7 cellular contexts compared by ENCODE assay signal in the genomic region with DNA sequence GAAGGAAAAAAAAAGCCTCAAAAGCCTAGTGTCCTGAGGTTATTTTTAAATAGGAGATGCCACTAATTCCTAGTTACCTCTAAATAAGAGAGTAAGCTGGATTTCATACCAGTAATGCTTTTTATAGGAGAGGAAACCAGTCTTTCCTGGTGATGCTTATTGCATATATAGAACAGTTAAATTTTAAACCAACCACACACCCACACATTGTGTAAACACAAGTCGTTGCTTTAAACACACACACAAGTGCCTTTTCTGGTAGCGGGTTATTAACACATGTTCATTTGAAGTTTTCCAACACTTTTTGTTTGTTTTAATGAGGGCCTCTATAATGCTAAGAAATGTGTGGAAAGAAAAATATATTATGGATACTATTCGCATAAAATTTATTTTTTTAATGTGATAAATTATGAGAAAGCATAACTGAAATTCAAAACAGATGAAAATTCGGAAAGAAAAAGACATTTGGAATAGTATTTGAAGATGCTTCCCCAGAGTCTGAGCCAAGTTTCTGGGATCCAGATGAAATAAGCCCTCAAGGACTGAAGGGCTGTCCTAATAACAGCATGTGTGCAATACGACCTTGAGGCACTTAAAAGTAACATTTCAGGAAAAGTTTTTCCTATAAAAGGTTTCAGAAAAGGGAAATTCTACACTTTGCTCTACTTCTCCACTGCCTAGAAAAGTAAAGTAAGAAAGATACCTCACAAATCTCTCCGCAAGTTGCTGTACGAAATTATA. TPM values are rescaled to one million over a fixed set of nuclear protein-coding genes. Genes with fewer than 3 reads are reported as not detected.
DNase-seq lines count a peak whose midpoint lies in the region; ATAC-seq and TF ChIP-seq lines count a peak whose summit lies in the region.

No MANE protein-coding gene starts in this region.

- H4K20me1 ChIP-seq in H9 (ENCODE audit: control insufficient read depth, insufficient read depth, insufficient read length): no peaks in the 10 kb centered on the region

- H2BK5ac ChIP-seq in H9 (ENCODE audit: insufficient read length, low read length): no peak overlapping the region

- H3K27ac Mint-ChIP-seq in H9: no peak overlapping the region
- peak overlapping the region; percentile 91 for H3K27ac Mint-ChIP-seq in activated CD4-positive, alpha-beta memory T cell treated with anti-CD3 and anti-CD28 coated beads, Interleukin-2, amount 10 ng/mL, durations not matched to agents 7 days and 5 days

- H3K14ac ChIP-seq in H9 (ENCODE audit: insufficient read depth, low read length): no peak overlapping the region

- H3K4me3 Mint-ChIP-seq in H9: peak overlapping the region; percentile 90 to 98
- H3K4me3 Mint-ChIP-seq in activated CD4-positive, alpha-beta memory T cell treated with anti-CD3 and anti-CD28 coated beads, Interleukin-2, amount 10 ng/mL, durations not matched to agents 7 days and 5 days: peak overlapping the region; percentile 87

- intact Hi-C loops in spleen (cut with DNase I; ENCODE audit: low total_unique reads): loop anchor here (5.0 kb wide), 1 partner anchor 131 kb away; no protein-coding TSS in a partner anchor

- TF ChIP-seq CTCF in H9 (conservative IDR thresholded peaks at IDR 0.05) (no peak), spleen (IDR thresholded peaks at IDR 0.05 in 8 of 11, conservative IDR thresholded peaks at IDR 0.05 in 3 of 11) (no peak)

- WGBS in H9 (ENCODE audit: extremely low coverage, insufficient read length, low lambda C conversion rate): no CpG with 5 or more reads among the region's 7 CpGs
- WGBS in spleen, 5 donors: 42 to 58% (median 48%) methylated on average over 7 of the region's 7 CpGs

- ATAC-seq in GM21381 (IDR thresholded peaks at IDR 0.05; ENCODE audit: unreplicated experiment) (no peak), HG02852 (IDR thresholded peaks at IDR 0.05; ENCODE audit: unreplicated experiment) (no peak)

- no peak overlapping the region for H2BK120ac ChIP-seq in H9 (ENCODE audit: low read depth, low read length, poor library complexity, severe bottlenecking)

- DNase-seq in H9 (no peak), spleen (no peak), pons (ENCODE audit: low spot score) (no peak)
- no peak for DNase-seq in activated CD4-positive, alpha-beta memory T cell treated with anti-CD3 and anti-CD28 coated beads, Interleukin-2, amount 10 ng/mL, durations not matched to agents 7 days and 5 days

- peak overlapping the region; percentile 87 for H3K4me2 ChIP-seq in H9 (ENCODE audit: insufficient read depth, insufficient read length, low read length)

- peaks cover 13 to 14% of the 10 kb centered on the region in 2 experiments for H3K4me1 Mint-ChIP-seq in H9
- peaks cover 72% of the 10 kb centered on the region for H3K4me1 Mint-ChIP-seq in activated CD4-positive, alpha-beta memory T cell treated with anti-CD3 and anti-CD28 coated beads, Interleukin-2, amount 10 ng/mL, durations not matched to agents 7 days and 5 days

- no peak overlapping the region for H2BK20ac ChIP-seq in H9 (ENCODE audit: low read depth, low read length, poor library complexity, severe bottlenecking)

- POLR2A ChIA-PET in activated CD4-positive, alpha-beta memory T cell treated with anti-CD3 and anti-CD28 coated beads, Interleukin-2, amount 10 ng/mL, durations not matched to agents 7 days and 5 days (lab: Charles Lee): interaction anchor here (0.6 to 4.9 kb wide), 8 partner anchors 14 to 132 kb away, joined by 3 to 71 read pairs (median 40); no protein-coding TSS in a partner anchor

- H3K56ac ChIP-seq in H9 (ENCODE audit: insufficient read length, low read depth, low read length): no peak overlapping the region

- H3K9ac ChIP-seq in H9 (ENCODE audit: extremely low read depth, insufficient read length, low read length): no peak overlapping the region
- H3K9ac ChIP-seq in iPS-15b (ENCODE audit: low read depth, low read length): no peak overlapping the region

- no peak overlapping the region for H4K5ac ChIP-seq in H9 (ENCODE audit: insufficient read length, low read depth, low read length)

- peaks cover 0 to 2% of the 10 kb centered on the region in 2 experiments; a peak in 2 of 5 replicates for H3K9me3 Mint-ChIP-seq in H9
- no peaks in the 10 kb centered on the region for H3K9me3 Mint-ChIP-seq in activated CD4-positive, alpha-beta memory T cell treated with anti-CD3 and anti-CD28 coated beads, Interleukin-2, amount 10 ng/mL, durations not matched to agents 7 days and 5 days

- H3K27me3 ChIP-seq in H9 (ENCODE audit: insufficient read depth, low read length) (no peaks in the 10 kb centered on the region), iPS-15b (ENCODE audit: control insufficient read depth, insufficient read depth, low read length) (peaks cover 35% of the 10 kb centered on the region), spleen (replicated peaks in 1 of 7) (peaks cover 0 to 5% (median 0%) of the 10 kb centered on the region in 7 donors)

- H3K18ac ChIP-seq in H9 (ENCODE audit: insufficient read length, low read depth, low read length): no peak overlapping the region

- H3K27me3 Mint-ChIP-seq in H9 (ENCODE audit: low read depth): peaks cover 38% of the 10 kb centered on the region
- H3K27me3 Mint-ChIP-seq in activated CD4-positive, alpha-beta memory T cell treated with anti-CD3 and anti-CD28 coated beads, Interleukin-2, amount 10 ng/mL, durations not matched to agents 7 days and 5 days: no peaks in the 10 kb centered on the region

- H3K79me1 ChIP-seq in H9 (ENCODE audit: insufficient read depth, low read depth, low read length, poor library complexity, severe bottlenecking): no peaks in the 10 kb centered on the region

- H3K27ac ChIP-seq in H9 (ENCODE audit: insufficient read length, low read depth, low read length) (no peak overlapping the region), spleen (peak overlapping the region in 7 of 8 donors; percentile 92 to 98 (median 95))

- peaks cover 18% of the 10 kb centered on the region for H3K23me2 ChIP-seq in H9 (ENCODE audit: insufficient read length, low read depth, low read length, poor library complexity, severe bottlenecking)

- H4K91ac ChIP-seq in H9 (ENCODE audit: insufficient read length, low read depth, low read length): no peak overlapping the region

- H3T11ph ChIP-seq in H9 (ENCODE audit: low read length): no peak overlapping the region

- H3K36me3 ChIP-seq in iPS-15b (ENCODE audit: control insufficient read depth, insufficient read depth, low read length): no peaks in the 10 kb centered on the region
- peaks cover 0 to 34% (median 12%) of the 10 kb centered on the region in 6 donors for H3K36me3 ChIP-seq in spleen

- H3K4me1 ChIP-seq in H9 (ENCODE audit: insufficient read depth, low read length) (no peaks in the 10 kb centered on the region; the same call in 1 of the 2 replicates), iPS-15b (ENCODE audit: control insufficient read depth, insufficient read depth, low read length) (peaks cover 4% of the 10 kb centered on the region), spleen (peaks cover 18 to 75% (median 37%) of the 10 kb centered on the region in 6 donors)

- no peak overlapping the region for H2BK12ac ChIP-seq in H9 (ENCODE audit: insufficient read length, low read depth, low read length)

- H2AK5ac ChIP-seq in H9 (ENCODE audit: insufficient read length, low read length): no peak overlapping the region

- H3K9me3 ChIP-seq in H9 (ENCODE audit: control insufficient read depth, low read depth, low read length) (no peaks in the 10 kb centered on the region), iPS-15b (ENCODE audit: control insufficient read depth, insufficient read depth, low read length) (no peaks in the 10 kb centered on the region), spleen (no peaks in the 10 kb centered on the region)

- no peak overlapping the region for H4K8ac ChIP-seq in H9 (replicated peaks; ENCODE audit: insufficient read length, low read depth, low read length)

- H3K36me3 Mint-ChIP-seq in H9 (ENCODE audit: insufficient read depth in 1 of 3, low read depth in 3 of 3): peaks cover 0 to 4% (median 0%) of the 10 kb centered on the region in 3 experiments; a peak in 1 of 7 replicates
- H3K36me3 Mint-ChIP-seq in activated CD4-positive, alpha-beta memory T cell treated with anti-CD3 and anti-CD28 coated beads, Interleukin-2, amount 10 ng/mL, durations not matched to agents 7 days and 5 days (ENCODE audit: low read depth): peaks cover 68% of the 10 kb centered on the region

- no peaks in the 10 kb centered on the region for H3K79me2 ChIP-seq in H9 (ENCODE audit: insufficient read depth, low read length)

- H3K4me3 ChIP-seq in iPS-15b (ENCODE audit: low read depth, low read length) (peak overlapping the region; percentile 72), spleen (peak overlapping the region in 7 of 8 donors; percentile 67 to 96 (median 85))

- no peak overlapping the region for H2BK15ac ChIP-seq in H9 (ENCODE audit: low read depth, low read length)

- no peak overlapping the region for H3K23ac ChIP-seq in H9 (ENCODE audit: insufficient read length, low read depth, low read length)

- TF ChIP-seq POLR2A in spleen (IDR thresholded peaks at IDR 0.05): no peak

- no peak overlapping the region for H3K4ac ChIP-seq in H9 (ENCODE audit: low read depth, low read length)

- H2AFZ ChIP-seq in H9 (ENCODE audit: low read length): no peak overlapping the region

- CTCF ChIA-PET in activated CD4-positive, alpha-beta memory T cell treated with anti-CD3 and anti-CD28 coated beads, Interleukin-2, amount 10 ng/mL, durations not matched to agents 7 days and 5 days (lab: Charles Lee): interaction anchor here (0.7 to 3.6 kb wide), 5 partner anchors 55 to 154 kb away, joined by 3 to 28 read pairs (median 9); no protein-coding TSS in a partner anchor

RNA-seq across cellular contexts. Expression of a gene that starts 2.0 kb away (rescaled TPM):
- 4.7 and 5.3 TPM in 2 replicates for total RNA-seq in H9 (2021)
- 100 to 1,000 TPM; 113 to 114 TPM for total RNA-seq in activated CD4-positive, alpha-beta memory T cell treated with anti-CD3 and anti-CD28 coated beads, Interleukin-2, amount 10 ng/mL, durations not matched to agents 7 days and 5 days
- 10 to 100 TPM; 30.9 to 56.3 (median 43.3) TPM for total RNA-seq in spleen
- polyA plus RNA-seq in spleen: 1 to 10 TPM; 3.7 to 5.8 (median 5.1) TPM
